Comparison of ENCODE assay signal across 27 cellular contexts in genomic region chr16:69234460-69234859, GRCh38.
"Had no signal": no experiment of that assay in that cellular context is flagged by ENCODE, and none has a peak within 500 bp of the region (broad histone marks: within the 10 kb centered on the region; RNA-seq: fewer than 3 reads in every experiment).

No MANE protein-coding gene starts in this region.

- H3K27ac ChIP-seq: ascending aorta, breast epithelium, cardiac muscle cell, coronary artery, dorsolateral prefrontal cortex, foreskin keratinocyte, gastrocnemius medialis had no signal

- H3K36me3 ChIP-seq: ascending aorta, breast epithelium, cardiac muscle cell, gastrocnemius medialis had no signal

- H3K4me3 ChIP-seq: ascending aorta, breast epithelium, cardiac muscle cell, coronary artery, dorsolateral prefrontal cortex, gastrocnemius medialis had no signal

- H3K27me3 ChIP-seq: ascending aorta, breast epithelium, cardiac muscle cell, dorsolateral prefrontal cortex, foreskin keratinocyte, gastrocnemius medialis had no signal

- H3K9me3 ChIP-seq: ascending aorta, breast epithelium, gastrocnemius medialis had no signal

- H3K4me1 ChIP-seq: breast epithelium, foreskin keratinocyte had no signal

- DNase-seq: activated CD4-positive, alpha-beta memory T cell treated with anti-CD3 and anti-CD28 coated beads for 36 hours; activated CD4-positive, alpha-beta T cell treated with anti-CD3 and anti-CD28 coated beads for 36 hours; activated CD4-positive, alpha-beta T cell treated with anti-CD3 and anti-CD28 coated beads, Interleukin-2, amount 10 ng/mL, durations not matched to agents 24 days and 14 days; activated CD4-positive, CD25-positive, alpha-beta regulatory T cell; activated CD4-positive, CD25-positive, alpha-beta regulatory T cell treated with anti-CD3 and anti-CD28 coated beads, Interleukin-2, amount 50 U/mL, for 72 hours; activated CD8-positive, alpha-beta memory T cell treated with anti-CD3 and anti-CD28 coated beads, Interleukin-2, amount 10 ng/mL, durations not matched to agents 7 days and 5 days; activated CD8-positive, alpha-beta memory T cell treated with anti-CD3 and anti-CD28 coated beads, Interleukin-2, amount 50 U/mL, for 4 hours; activated CD8-positive, alpha-beta T cell treated with anti-CD3 and anti-CD28 coated beads, Interleukin-2, amount 10 ng/mL, durations not matched to agents 7 days and 5 days; activated effector memory CD4-positive, alpha-beta T cell treated with anti-CD3 and anti-CD28 coated beads, Interleukin-2, amount 50 U/mL, for 16 hours; activated naive CD4-positive, alpha-beta T cell; activated naive CD4-positive, alpha-beta T cell treated with anti-CD3 and anti-CD28 coated beads, Interleukin-2, amount 10 ng/mL, durations not matched to agents 7 days and 5 days; activated naive CD8-positive, alpha-beta T cell treated with anti-CD3 and anti-CD28 coated beads, Interleukin-2, amount 10 ng/mL, durations not matched to agents 7 days and 5 days; activated T-cell treated with anti-CD3 and anti-CD28 coated beads, Interleukin-2, amount 50 U/mL, for 1 hour; activated T-cell treated with anti-CD3 and anti-CD28 coated beads, Interleukin-2, amount 50 U/mL, for 48 hours; dorsolateral prefrontal cortex; effector memory CD4-positive, alpha-beta T cell; endodermal cell; foreskin keratinocyte; gastrocnemius medialis; glutamatergic neuron; T-helper 1 cell; T-helper 17 cell; T1000 had no signal
